In the genomic region with DNA sequence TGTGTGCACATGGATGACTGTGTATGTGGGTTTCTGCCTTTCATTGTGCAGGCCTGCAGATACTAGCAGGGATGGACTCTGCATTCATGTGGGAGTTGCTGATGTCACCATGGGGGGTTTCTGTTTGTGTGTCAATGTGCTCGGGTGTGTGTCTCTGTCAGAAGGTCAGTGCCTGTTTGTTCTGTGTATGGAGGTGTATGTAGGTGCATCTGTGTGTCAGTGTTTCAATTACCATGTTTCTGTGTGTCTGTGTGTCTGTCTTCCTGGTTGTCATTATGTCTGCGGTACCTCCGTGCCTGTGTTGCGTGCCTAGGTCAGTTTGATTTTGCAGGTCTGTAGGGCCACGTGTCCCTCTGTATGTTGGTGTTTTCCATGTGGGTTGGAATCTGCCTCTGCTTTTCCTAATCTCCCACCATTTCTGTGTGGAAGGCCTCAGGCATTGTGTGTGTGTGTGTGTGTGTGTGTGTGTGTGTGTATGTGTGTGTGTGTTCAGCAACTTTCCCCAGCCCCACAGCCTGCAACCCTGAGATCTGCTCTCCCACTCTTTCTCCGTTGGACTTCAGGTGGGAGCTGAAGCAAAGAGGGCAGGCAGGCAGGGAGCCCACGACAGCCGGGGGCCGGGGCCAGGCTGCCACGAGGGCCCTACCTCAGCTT, we compare ENCODE assay signal across 8 cellular contexts. TPM values are rescaled to one million over a fixed set of nuclear protein-coding genes. Genes with fewer than 3 reads are reported as not detected.
DNase-seq lines count a peak whose midpoint lies in the region; FAIRE-seq and TF ChIP-seq lines count a peak whose summit lies in the region.

No MANE protein-coding gene starts in this region.

- peaks cover 43% of the 10 kb centered on the region for H3K4me1 ChIP-seq in ovary (ENCODE audit: insufficient read depth)

- H3K27me3 ChIP-seq in ovary, result no peaks in the 10 kb centered on the region

- no peak for TF ChIP-seq POLR2A in ovary (IDR thresholded peaks at IDR 0.05)

- 16 to 25% (median 24%) methylated on average over 10 of the region's 10 CpGs for WGBS in ovary, 3 donors

- FAIRE-seq in HTR-8/SVneo (lab: Jason Lieb, UNC), result no peak

- no peaks in the 10 kb centered on the region for H3K9me3 ChIP-seq in ovary

- no peak for TF ChIP-seq CTCF in ovary (IDR thresholded peaks at IDR 0.05)

- DNase-seq in NCI-H526 (lab: John Stamatoyannopoulos, UW) (peak; percentile 63 to 75), ovary (no peak), HTR-8/SVneo (ENCODE audit: insufficient read length, low spot score) (no peak), dermis blood vessel endothelial cell (no peak), ureter (ENCODE audit: low spot score) (no peak), DMS114 treated with DMSO at 0.1 percent for 48 hours (lab: John Stamatoyannopoulos, UW; ENCODE audit: unreplicated experiment) (no peak)

- H3K4me3 ChIP-seq in GM08714 (ENCODE audit: low read length), result peak overlapping the region; percentile 12; the same call in 1 of the 2 replicates
- H3K4me3 ChIP-seq in ovary, result peak overlapping the region; percentile 39

- intact Hi-C loops in ovary (cut with DNase I), result loop anchor here in 2 of 4 donors (5.0 to 10.0 kb wide), 3 partner anchors 36 to 78 kb away; partner anchors contain the start of gene AHDC1 (in 2 of the 2)

- no peak for TF ChIP-seq EP300 in ovary (IDR thresholded peaks at IDR 0.05)

- H3K27ac ChIP-seq in cingulate gyrus (ENCODE audit: low read depth, low read length) (peak overlapping the region; percentile 89), ovary (peak overlapping the region; percentile 93 to 98)

- no peaks in the 10 kb centered on the region for H3K36me3 ChIP-seq in ovary

RNA-seq across cellular contexts. Expression of gene WASF2, which starts 36.7 kb away (rescaled TPM):
- 100 to 1,000 TPM in 5 of 7 donors, 10 to 100 TPM in 2; 28.0 to 163 (median 153) TPM for total RNA-seq in ovary
- polyA plus RNA-seq in ovary, result 100 to 1,000 TPM in 1 of 2 donors, 10 to 100 TPM in 1; 58.0 to 233 TPM
- total RNA-seq in dermis blood vessel endothelial cell, result 45.9 and 110 TPM in 2 replicates
- 141 TPM for total RNA-seq in ureter

Comparison
In these comparisons a context has a peak if more than half of its experiments do, and no peak if none do; other contexts are left out.
1. DNase-seq: peak in NCI-H526 (2 of 2); none in ovary (0 of 5), HTR-8/SVneo (single experiment), dermis blood vessel endothelial cell (single experiment), ureter (single experiment) and DMS114 treated with DMSO at 0.1 percent for 48 hours (single experiment).